14 cellular contexts compared by ENCODE assay signal in the genomic region with DNA sequence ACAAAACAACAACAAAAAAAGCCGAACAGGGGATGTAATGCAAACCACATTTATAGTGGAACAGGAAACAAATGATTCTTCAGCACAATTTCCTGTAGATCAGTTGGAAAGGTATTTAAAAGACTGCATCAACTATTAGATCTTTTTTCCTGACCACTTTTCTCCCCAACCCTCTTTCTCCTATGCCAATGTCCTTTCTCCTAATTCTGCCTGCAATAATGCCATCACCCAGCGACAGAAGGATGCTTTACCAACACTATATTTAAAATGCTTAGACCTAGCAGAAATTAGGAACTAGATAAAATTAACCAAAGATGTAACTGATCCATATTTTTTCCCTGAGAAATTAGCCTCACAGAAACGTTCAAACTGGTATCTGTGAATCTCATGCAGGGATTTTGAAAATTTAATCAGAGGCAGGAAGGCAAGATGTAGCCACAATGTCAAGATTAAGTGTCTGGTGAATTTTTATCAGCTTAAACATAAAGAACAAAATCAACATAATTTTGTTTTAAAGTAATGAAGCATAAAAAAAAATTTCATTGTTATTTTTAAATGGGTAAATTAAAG.
DNase-seq lines count a peak whose midpoint lies in the region; ATAC-seq and TF ChIP-seq lines count a peak whose summit lies in the region.
"Had no signal": no experiment of that assay in that cellular context is flagged by ENCODE, and none has a peak within 500 bp of the region (broad histone marks: within the 10 kb centered on the region; RNA-seq: fewer than 3 reads in every experiment).

No MANE protein-coding gene starts in this region.

- H3K36me3 ChIP-seq in breast epithelium (peaks cover 4% of the 10 kb centered on the region), mesenchymal stem cell (ENCODE audit: control insufficient read depth in 1 of 2, insufficient read depth in 2 of 2, low read depth in 1 of 2, low read length in 2 of 2) (no peaks in the 10 kb centered on the region), uterus (no peaks in the 10 kb centered on the region)
- H3K36me3 ChIP-seq: colonic mucosa had no signal

- H3K4me3 ChIP-seq in breast epithelium = peak overlapping the region in 1 of 3 donors; percentile 36
- peak overlapping the region in 1 of 2 experiments; percentile 29 for H3K4me3 ChIP-seq in mesenchymal stem cell (ENCODE audit: insufficient read depth in 1 of 2, low read depth in 1 of 2, low read length in 2 of 2)
- H3K4me3 ChIP-seq in uterus = no peak overlapping the region
- H3K4me3 ChIP-seq: colonic mucosa had no signal

- peaks cover 11% of the 10 kb centered on the region for H3K79me1 ChIP-seq in mesenchymal stem cell (replicated peaks; ENCODE audit: low read length, poor library complexity, severe bottlenecking)

- no TSS peak for BruUV-seq in MCF 10A (replicated peaks; lab: Mats Ljungman, UMichigan)

- H3K9me3 ChIP-seq in breast epithelium (no peaks in the 10 kb centered on the region), mesenchymal stem cell (ENCODE audit: control insufficient read depth, low read length) (no peaks in the 10 kb centered on the region), uterus (no peaks in the 10 kb centered on the region)
- H3K9me3 ChIP-seq: colonic mucosa had no signal

- H3K27ac Mint-ChIP-seq in MCF 10A (ENCODE audit: low read depth, unreplicated experiment) (no peak overlapping the region), activated B cell treated with CpG ODN at 0.5 μM for 24 hours (peak overlapping the region; percentile 75)
- H3K27ac Mint-ChIP-seq: activated naive CD4-positive, alpha-beta T cell treated with anti-CD3 and anti-CD28 coated beads for 36 hours had no signal

- 8% methylated on average over 1 of the region's 3 CpGs for WGBS in mesenchymal stem cell

- no peak overlapping the region for H2BK120ac ChIP-seq in mesenchymal stem cell (ENCODE audit: low read depth, low read length)

- DNase-seq in breast epithelium (ENCODE audit: low spot score in 2 of 2) = no peak
- DNase-seq in MCF 10A (ENCODE audit: unreplicated experiment) = no peak
- DNase-seq in activated B cell treated with CpG ODN at 0.5 μM for 24 hours = no peak
- DNase-seq in mesenchymal stem cell = no peak
- DNase-seq in uterus = no peak
- DNase-seq in stimulated activated CD8-positive, alpha-beta memory T cell treated with anti-CD3 and anti-CD28 coated beads, Interleukin-4, amount 100 ng/mL, for 48 hours = no peak
- no peak for DNase-seq in anterior cingulate cortex (lab: John Stamatoyannopoulos, UW)
- DNase-seq: ACHN; activated naive CD4-positive, alpha-beta T cell treated with anti-CD3 and anti-CD28 coated beads for 36 hours; Calu3; colonic mucosa; NCI-H510A treated with DMSO at 0.1 percent for 48 hours; substantia nigra had no signal

- H3K18ac ChIP-seq in mesenchymal stem cell (ENCODE audit: low read depth in 1 of 2, low read length in 2 of 2) = no peak overlapping the region

- no peak overlapping the region for H4K91ac ChIP-seq in mesenchymal stem cell (ENCODE audit: low read length)

- H3K36me3 Mint-ChIP-seq in MCF 10A (ENCODE audit: insufficient read depth, unreplicated experiment) (no peaks in the 10 kb centered on the region), activated B cell treated with CpG ODN at 0.5 μM for 24 hours (ENCODE audit: low read depth) (peaks cover 47% of the 10 kb centered on the region)

- no peak overlapping the region for H4K8ac ChIP-seq in mesenchymal stem cell (ENCODE audit: low read length)

- no peaks in the 10 kb centered on the region for H3K27me3 ChIP-seq in breast epithelium
- H3K27me3 ChIP-seq in mesenchymal stem cell (ENCODE audit: control insufficient read depth in 1 of 2, insufficient read depth in 1 of 2, low read length in 2 of 2) = no peaks in the 10 kb centered on the region
- H3K27me3 ChIP-seq in uterus = no peaks in the 10 kb centered on the region
- H3K27me3 ChIP-seq: colonic mucosa had no signal

- H3K27ac ChIP-seq in breast epithelium = peak overlapping the region; percentile 49 to 70
- H3K27ac ChIP-seq in mesenchymal stem cell (ENCODE audit: low read length, poor library complexity, severe bottlenecking) = no peak overlapping the region
- H3K27ac ChIP-seq in uterus = peak overlapping the region; percentile 97 to 99
- H3K27ac ChIP-seq: colonic mucosa had no signal

- no peak overlapping the region for H2AFZ ChIP-seq in mesenchymal stem cell (ENCODE audit: low read depth, low read length)

- no peaks in the 10 kb centered on the region for H3K9me3 Mint-ChIP-seq in MCF 10A (ENCODE audit: unreplicated experiment)
- no peaks in the 10 kb centered on the region for H3K9me3 Mint-ChIP-seq in activated B cell treated with CpG ODN at 0.5 μM for 24 hours
- H3K9me3 Mint-ChIP-seq: activated naive CD4-positive, alpha-beta T cell treated with anti-CD3 and anti-CD28 coated beads for 36 hours had no signal

- TF ChIP-seq POLR2A in breast epithelium (IDR thresholded peaks at IDR 0.05) (no peak), uterus (IDR thresholded peaks at IDR 0.05) (no peak)

- H3K4me3 Mint-ChIP-seq in MCF 10A (ENCODE audit: unreplicated experiment) = no peak overlapping the region
- peak overlapping the region; percentile 57 for H3K4me3 Mint-ChIP-seq in activated B cell treated with CpG ODN at 0.5 μM for 24 hours
- H3K4me3 Mint-ChIP-seq: activated naive CD4-positive, alpha-beta T cell treated with anti-CD3 and anti-CD28 coated beads for 36 hours had no signal

- H3K4me1 ChIP-seq in breast epithelium (no peaks in the 10 kb centered on the region), mesenchymal stem cell (ENCODE audit: control insufficient read depth, insufficient read depth, low read depth, low read length) (no peaks in the 10 kb centered on the region), uterus (peaks cover 0 to 16% of the 10 kb centered on the region in 2 donors)
- H3K4me1 ChIP-seq: colonic mucosa had no signal

- peak overlapping the region; percentile 83 for H3K9ac ChIP-seq in mesenchymal stem cell (ENCODE audit: low read length)

- H3K27me3 Mint-ChIP-seq in MCF 10A (ENCODE audit: insufficient read depth, unreplicated experiment) (no peaks in the 10 kb centered on the region), activated B cell treated with CpG ODN at 0.5 μM for 24 hours (no peaks in the 10 kb centered on the region)

- CTCF ChIA-PET in MCF 10A (lab: Yijun Ruan, JAX) (no interaction called here), activated B cell treated with CpG ODN at 0.5 μM for 24 hours (lab: Charles Lee) (interaction anchor here (1.3 to 1.8 kb wide), 2 partner anchors 8 to 82 kb away, joined by 4 to 9 read pairs; no protein-coding TSS in a partner anchor)

- H3K23ac ChIP-seq in mesenchymal stem cell (ENCODE audit: low read length in 2 of 2) = no peak overlapping the region

- no peak overlapping the region for H2BK12ac ChIP-seq in mesenchymal stem cell (ENCODE audit: low read length in 2 of 2)

- no peak overlapping the region for H2BK5ac ChIP-seq in mesenchymal stem cell (ENCODE audit: low read depth, low read length, poor library complexity, severe bottlenecking)

- intact Hi-C loops in breast epithelium (cut with DNase I; ENCODE audit: low total_unique reads) (no loop called here), MCF 10A (cut with micrococcal nuclease) (no loop called here), activated B cell treated with CpG ODN at 0.5 μM for 24 hours (cut with micrococcal nuclease) (no loop called here), uterus (cut with DNase I; ENCODE audit: low total_unique reads) (no loop called here)

- no peak overlapping the region for H2BK15ac ChIP-seq in mesenchymal stem cell (ENCODE audit: low read depth, poor library complexity, severe bottlenecking)

- POLR2A ChIA-PET in MCF 10A (lab: Yijun Ruan, JAX) (no interaction called here), activated B cell treated with CpG ODN at 0.5 μM for 24 hours (lab: Charles Lee) (interaction anchor here (1.1 to 2.5 kb wide), 6 partner anchors 8 to 246 kb away, joined by 3 to 13 read pairs (median 8); no protein-coding TSS in a partner anchor)

- H2AK5ac ChIP-seq in mesenchymal stem cell (ENCODE audit: low read length, severe bottlenecking) = no peak overlapping the region

- H3K4me1 Mint-ChIP-seq in MCF 10A (ENCODE audit: insufficient read depth, unreplicated experiment) = peaks cover 3% of the 10 kb centered on the region
- H3K4me1 Mint-ChIP-seq in activated B cell treated with CpG ODN at 0.5 μM for 24 hours = peaks cover 78% of the 10 kb centered on the region

- H3K14ac ChIP-seq in mesenchymal stem cell (ENCODE audit: low read length in 2 of 2) = no peak overlapping the region

- no peak overlapping the region for H3K4me2 ChIP-seq in mesenchymal stem cell (ENCODE audit: low read length, poor library complexity, severe bottlenecking)

- ATAC-seq in activated B cell treated with CpG ODN at 0.5 μM for 24 hours (ENCODE audit: low read depth) (no peak), HG02884 (IDR thresholded peaks at IDR 0.05; ENCODE audit: unreplicated experiment) (no peak)

- TF ChIP-seq CTCF in breast epithelium (IDR thresholded peaks at IDR 0.05) = no peak
- TF ChIP-seq CTCF in MCF 10A (IDR thresholded peaks at IDR 0.05; ENCODE audit: unreplicated experiment) = no peak
- no peak for TF ChIP-seq CTCF in activated B cell treated with CpG ODN at 0.5 μM for 24 hours (IDR thresholded peaks at IDR 0.05)
- TF ChIP-seq CTCF in uterus (IDR thresholded peaks at IDR 0.05) = no peak

- H3K4ac ChIP-seq in mesenchymal stem cell (ENCODE audit: low read depth in 1 of 2, low read length in 2 of 2) = no peak overlapping the region
